22 cellular contexts compared by ENCODE assay signal in the genomic region with DNA sequence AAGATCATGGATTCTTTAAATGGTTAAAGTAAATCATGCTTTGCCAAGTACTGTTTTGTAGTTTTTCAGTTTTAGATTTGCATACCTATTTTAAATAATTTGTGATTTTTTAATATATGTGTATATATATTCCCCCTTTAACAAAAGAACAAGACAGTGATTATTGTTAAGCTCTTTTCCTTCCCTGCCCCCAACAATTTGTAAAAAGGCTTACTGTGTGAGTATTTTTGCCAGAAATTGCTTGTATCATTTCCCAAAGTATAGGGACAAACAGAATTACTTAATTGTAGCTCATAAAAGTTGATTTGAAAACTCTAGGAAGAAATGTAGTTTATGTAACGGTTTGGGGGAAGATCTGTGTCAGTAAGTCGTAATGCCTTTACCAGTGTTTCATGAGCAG. TPM values are rescaled to one million over a fixed set of nuclear protein-coding genes. Genes with fewer than 3 reads are reported as not detected.
A peak's percentile ranks its signal among the peaks of the same experiment; 100 is the strongest.
DNase-seq lines count a peak whose midpoint lies in the region; TF ChIP-seq lines count a peak whose summit lies in the region.
"Had no signal": no experiment of that assay in that cellular context is flagged by ENCODE, and none has a peak within 500 bp of the region (broad histone marks: within the 10 kb centered on the region; RNA-seq: fewer than 3 reads in every experiment).

No MANE protein-coding gene starts in this region.

- no peak overlapping the region for H2AFZ ChIP-seq in KMS-11 (ENCODE audit: low read depth)

- H3K4me2 ChIP-seq in KMS-11: peak overlapping the region; percentile 98

- no peaks in the 10 kb centered on the region for H3K9me3 ChIP-seq in muscle layer of duodenum (ENCODE audit: control insufficient read depth in 1 of 2, low read length in 2 of 2)
- H3K9me3 ChIP-seq in prostate gland: no peaks in the 10 kb centered on the region
- H3K9me3 ChIP-seq: MG63 had no signal

- H3K27me3 ChIP-seq in KMS-11 (ENCODE audit: insufficient read depth, low read depth) (no peaks in the 10 kb centered on the region), muscle layer of duodenum (ENCODE audit: low read depth, low read length) (no peaks in the 10 kb centered on the region), prostate gland (replicated peaks; ENCODE audit: insufficient read depth) (no peaks in the 10 kb centered on the region)
- H3K27me3 ChIP-seq: MG63 had no signal

- intact Hi-C loops in prostate gland (cut with DNase I): no loop called here

- H3K36me3 ChIP-seq in KMS-11 (ENCODE audit: insufficient read depth) (no peaks in the 10 kb centered on the region), muscle layer of duodenum (ENCODE audit: control insufficient read depth in 1 of 2, insufficient read depth in 2 of 2, low read length in 2 of 2) (peaks cover 3 to 6% of the 10 kb centered on the region in 2 donors), prostate gland (no peaks in the 10 kb centered on the region)
- H3K36me3 ChIP-seq: MG63 had no signal

- peaks cover 78% of the 10 kb centered on the region for H3K4me1 ChIP-seq in KMS-11 (ENCODE audit: low read depth, poor library complexity, severe bottlenecking)
- H3K4me1 ChIP-seq in muscle layer of duodenum (ENCODE audit: control insufficient read depth in 1 of 2, insufficient read depth in 2 of 2, low read length in 2 of 2): peaks cover 0 to 21% of the 10 kb centered on the region in 2 donors
- no peaks in the 10 kb centered on the region for H3K4me1 ChIP-seq in prostate gland (replicated peaks)

- H4K20me1 ChIP-seq in KMS-11 (ENCODE audit: insufficient read depth): no peaks in the 10 kb centered on the region

- no peak overlapping the region for H3K9ac ChIP-seq in KMS-11

- H3K4me3 ChIP-seq in KMS-11 (IDR thresholded peaks at IDR 0.05; ENCODE audit: insufficient read depth, low read depth, low read length) (no peak overlapping the region), muscle layer of duodenum (ENCODE audit: low read depth in 1 of 2, low read length in 2 of 2) (peak overlapping the region in 1 of 2 donors; percentile 19), prostate gland (no peak overlapping the region)
- H3K4me3 ChIP-seq: MG63 had no signal

- DNase-seq in caudate nucleus (lab: John Stamatoyannopoulos, UW) (no peak), superior temporal gyrus (ENCODE audit: extremely low spot score) (peak; percentile 79), prostate gland (ENCODE audit: low spot score) (no peak), putamen (ENCODE audit: low spot score) (no peak), NCI-H82 treated with DMSO at 0.1 percent for 48 hours (lab: John Stamatoyannopoulos, UW; ENCODE audit: unreplicated experiment) (no peak)
- DNase-seq in activated naive CD4-positive, alpha-beta T cell treated with anti-CD3 and anti-CD28 coated beads, Interleukin-2, amount 50 U/mL, for 16 hours: no peak
- DNase-seq: activated B cell treated with CpG ODN at 0.5 μM for 24 hours; activated CD4-positive, alpha-beta memory T cell treated with anti-CD3 and anti-CD28 coated beads, Interleukin-2, amount 10 ng/mL, durations not matched to agents 7 days and 5 days; activated gamma-delta T cell treated with Interleukin-2 at 50 U/mL for 16 hours; activated T-cell treated with anti-CD3 and anti-CD28 coated beads, Interleukin-2, amount 50 U/mL, for 1 hour; amniotic stem cell; CD8-positive, alpha-beta T cell; HCEC 1CT; MG63; NCI-H1417; NCI-H2107; NCI-H510A treated with DMSO at 0.1 percent for 48 hours; right cardiac atrium had no signal

- H3K27ac ChIP-seq in KMS-11 (peak overlapping the region; percentile 13; the same call in 1 of the 2 replicates), caudate nucleus (ENCODE audit: low read depth, low read length) (peak overlapping the region; percentile 48), muscle layer of duodenum (ENCODE audit: low read length) (peak overlapping the region; percentile 14), prostate gland (no peak overlapping the region)
- H3K27ac ChIP-seq: RWPE1 had no signal

- TF ChIP-seq CTCF in KMS-11 (conservative IDR thresholded peaks at IDR 0.05; ENCODE audit: low read depth, low read length): no peak
- TF ChIP-seq CTCF in prostate gland (IDR thresholded peaks at IDR 0.05): no peak

- no peak for TF ChIP-seq POLR2A in prostate gland (IDR thresholded peaks at IDR 0.05)

- 17% methylated on average over 2 of the region's 2 CpGs for WGBS in prostate gland

- H3K79me2 ChIP-seq in KMS-11 (ENCODE audit: insufficient read depth, low read depth): peaks cover 96% of the 10 kb centered on the region

RNA-seq across cellular contexts. Expression of a gene that starts 19.0 kb away (rescaled TPM):
- total RNA-seq in prostate gland: 10 to 100 TPM; 14.5 to 47.3 TPM
- total RNA-seq: G401 had no signal

Comparison
In these comparisons a context has a peak if more than half of its experiments do, and no peak if none do; other contexts are left out.
1. H3K27ac ChIP-seq: peak in KMS-11 (single experiment), caudate nucleus (single experiment) and muscle layer of duodenum (single experiment); none in prostate gland (0 of 2).